Comparison of ENCODE assay signal across 1 cellular context in genomic region chr15:68055224-68055705, GRCh38.
TF ChIP-seq lines count a peak whose summit lies in the region.

No MANE protein-coding gene starts in this region.

TF ChIP-seq in GM23338, 12 proteins besides CTCF, POLR2A, EP300 and RAD21 (continued from another document):
- TF ChIP-seq ZNF462 (CRISPR knock-in tag; IDR thresholded peaks at IDR 0.05): no peak
- TF ChIP-seq ZNF331 (CRISPR knock-in tag; IDR thresholded peaks at IDR 0.05; ENCODE audit: low read depth): no peak
- TF ChIP-seq CREB1 (CRISPR knock-in tag; IDR thresholded peaks at IDR 0.05; ENCODE audit: low read depth): no peak
- TF ChIP-seq JUNB (IDR thresholded peaks at IDR 0.05; ENCODE audit: unreplicated experiment): no peak
- no peak for TF ChIP-seq EZH2phosphoT487 (IDR thresholded peaks at IDR 0.05; ENCODE audit: unreplicated experiment)
- no peak for TF ChIP-seq REST (IDR thresholded peaks at IDR 0.05; ENCODE audit: unreplicated experiment)
